In genomic region chr3:149958171-149958796, GRCh38 we compare ENCODE assay signal across 1 cellular context.
TF ChIP-seq lines count a peak whose summit lies in the region.

No MANE protein-coding gene starts in this region.

TF ChIP-seq in GM12878, 131 proteins besides CTCF, POLR2A, EP300 and RAD21 (continued from another document):
- TF ChIP-seq CHD1 (IDR thresholded peaks at IDR 0.05; ENCODE audit: low read depth, low read length): no peak
- TF ChIP-seq ZNF592 (IDR thresholded peaks at IDR 0.05): no peak
